ENCODE assay signal across 26 cellular contexts in genomic region chr14:20421267-20421666, GRCh38. TPM values are rescaled to one million over a fixed set of nuclear protein-coding genes. Genes with fewer than 3 reads are reported as not detected.
"Had no signal": no experiment of that assay in that cellular context is flagged by ENCODE, and none has a peak within 500 bp of the region (broad histone marks: within the 10 kb centered on the region; RNA-seq: fewer than 3 reads in every experiment).

No MANE protein-coding gene starts in this region.

- H3K27me3 ChIP-seq: dorsolateral prefrontal cortex, heart left ventricle, neutrophil, right atrium auricular region, sigmoid colon, testis, tibial nerve, upper lobe of right lung had no signal

- DNase-seq: cortex of kidney; dorsolateral prefrontal cortex; effector CD8-positive, alpha-beta T cell; foreskin melanocyte; heart left ventricle; hippocampal formation; left ventricle myocardium inferior; lower lobe of right lung; mesenchymal stem cell; naive B cell; nephron progenitor cell; posterior cingulate gyrus; sigmoid colon; stimulated activated CD4-positive, alpha-beta T cell treated with anti-CD3 and anti-CD28 coated beads, Interleukin-2, amount 100 ng/mL, for 24 hours; stimulated activated CD4-positive, alpha-beta T cell treated with anti-CD3 and anti-CD28 coated beads, Interleukin-4, amount 100 ng/mL, for 4 hours; stimulated activated naive B cell treated with anti-CD40 and anti-IgM and Interleukin-4, amounts not matched to agents 10 μg/mL and 1 μg/mL and 100 μg/mL, for 72 hours; stimulated activated naive CD8-positive, alpha-beta T cell treated with anti-CD3 and anti-CD28 coated beads, Interleukin-15, amount 100 ng/mL, for 72 hours; testis; upper lobe of right lung had no signal

- H3K36me3 ChIP-seq: heart left ventricle, left ventricle myocardium inferior, lower lobe of right lung, neutrophil, right atrium auricular region, sigmoid colon, tibial nerve, upper lobe of right lung had no signal

- ATAC-seq: heart left ventricle; lower lobe of right lung; stimulated activated naive B cell treated with anti-CD40 and anti-IgM and Interleukin-4, amounts not matched to agents 10 μg/mL and 1 μg/mL and 100 μg/mL, for 72 hours; stimulated activated naive CD8-positive, alpha-beta T cell treated with anti-CD3 and anti-CD28 coated beads, Interleukin-15, amount 100 ng/mL, for 72 hours; upper lobe of right lung had no signal

- H3K9me3 ChIP-seq: heart left ventricle, left ventricle myocardium inferior, lower lobe of right lung, neutrophil, right atrium auricular region, sigmoid colon, testis, tibial nerve, upper lobe of right lung had no signal

- H3K4me1 ChIP-seq: lower lobe of right lung, right atrium auricular region, sigmoid colon, testis, tibial nerve, upper lobe of right lung had no signal

- H3K4me3 ChIP-seq: dorsolateral prefrontal cortex, heart left ventricle, left ventricle myocardium inferior, lower lobe of right lung, right atrium auricular region, sigmoid colon, skin epidermis, testis, tibial nerve, upper lobe of right lung had no signal

- H3K27ac ChIP-seq: dorsolateral prefrontal cortex, heart left ventricle, left ventricle myocardium inferior, lower lobe of right lung, neutrophil, right atrium auricular region, sigmoid colon, skin epidermis, testis, tibial nerve, upper lobe of right lung had no signal

- FAIRE-seq: keratinocyte had no signal

RNA-seq across cellular contexts. Expression of gene KLHL33, which starts 14.7 kb away (rescaled TPM):
- total RNA-seq: chondrocyte, glomerular endothelial cell had no signal
- polyA plus RNA-seq: keratinocyte had no signal
